21 cellular contexts compared by ENCODE assay signal in the genomic region with DNA sequence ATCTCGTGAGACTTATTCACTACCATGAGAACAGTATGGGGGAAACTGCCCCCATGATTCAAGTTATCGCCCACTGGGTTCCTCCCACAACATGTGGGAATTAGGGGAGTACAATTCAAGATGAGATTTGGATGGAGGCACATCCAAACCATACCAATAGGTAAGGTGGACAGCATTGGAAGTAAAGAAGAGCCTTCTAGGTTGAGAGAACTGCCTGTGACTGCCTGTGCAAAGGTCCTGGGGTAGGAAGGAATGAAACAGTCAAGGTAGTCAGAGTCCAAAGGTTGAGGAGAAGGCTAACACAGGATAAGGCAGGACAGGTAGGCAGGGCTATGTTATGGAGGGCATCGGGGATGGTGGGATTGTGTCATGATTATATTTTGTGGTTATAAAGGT. TPM values are rescaled to one million over a fixed set of nuclear protein-coding genes. Genes with fewer than 3 reads are reported as not detected.
"Had no signal": no experiment of that assay in that cellular context is flagged by ENCODE, and none has a peak within 500 bp of the region (broad histone marks: within the 10 kb centered on the region; RNA-seq: fewer than 3 reads in every experiment).

No MANE protein-coding gene starts in this region.

- H3K4me3 ChIP-seq: coronary artery, gastrocnemius medialis, heart left ventricle, thoracic aorta had no signal

- H3K4me1 ChIP-seq: gastrocnemius medialis, heart left ventricle, parathyroid adenoma had no signal

- H3K9ac ChIP-seq: parathyroid adenoma had no signal

- H3K4me1 Mint-ChIP-seq: central memory CD8-positive, alpha-beta T cell; stimulated activated effector memory CD8-positive, alpha-beta T cell treated with anti-CD3 and anti-CD28 coated beads, Interleukin-12 subunit alpha, Interleukin-12 subunit beta, amount 100 ng/mL, for 72 hours had no signal

- H3K79me2 ChIP-seq: parathyroid adenoma had no signal

- H2AFZ ChIP-seq: parathyroid adenoma had no signal

- H3K9me3 ChIP-seq: gastrocnemius medialis, heart left ventricle, neutrophil, thoracic aorta had no signal

- H3K36me3 ChIP-seq: brain microvascular endothelial cell, gastrocnemius medialis, heart left ventricle, neutrophil, thoracic aorta had no signal

- H3K36me3 Mint-ChIP-seq: natural killer cell treated with Interleukin-12 subunit alpha and Interleukin-12 subunit beta and Interleukin-15 and Interleukin-18, amount 100 ng/mL, for 72 hours; stimulated activated effector memory CD8-positive, alpha-beta T cell treated with anti-CD3 and anti-CD28 coated beads, Interleukin-12 subunit alpha, Interleukin-12 subunit beta, amount 100 ng/mL, for 72 hours had no signal

- H3K27me3 ChIP-seq: brain microvascular endothelial cell, gastrocnemius medialis had no signal

- H3K27ac ChIP-seq: brain microvascular endothelial cell, coronary artery, gastrocnemius medialis, heart left ventricle, neutrophil, parathyroid adenoma, thoracic aorta had no signal

- H3K9me3 Mint-ChIP-seq: T-helper 1 cell treated with Interleukin-12 subunit alpha and Interleukin-12 subunit beta and Interleukin-4 antibody, amounts not matched to agents 30 μg/mL and 1 μg/mL, for 36 hours had no signal

- H3K27ac Mint-ChIP-seq: natural killer cell treated with Interleukin-12 subunit alpha and Interleukin-12 subunit beta and Interleukin-15 and Interleukin-18, amount 100 ng/mL, for 72 hours; stimulated activated effector memory CD8-positive, alpha-beta T cell treated with anti-CD3 and anti-CD28 coated beads, Interleukin-12 subunit alpha, Interleukin-12 subunit beta, amount 100 ng/mL, for 72 hours; T-helper 1 cell treated with Interleukin-12 subunit alpha and Interleukin-12 subunit beta and Interleukin-4 antibody, amounts not matched to agents 30 μg/mL and 1 μg/mL, for 36 hours had no signal

- ATAC-seq: gastrocnemius medialis; heart left ventricle; natural killer cell treated with Interleukin-12 subunit alpha and Interleukin-12 subunit beta and Interleukin-15 and Interleukin-18, amount 100 ng/mL, for 72 hours; sciatic nerve; stimulated activated effector memory CD8-positive, alpha-beta T cell treated with anti-CD3 and anti-CD28 coated beads, Interleukin-12 subunit alpha, Interleukin-12 subunit beta, amount 100 ng/mL, for 72 hours had no signal

- H3K4me3 Mint-ChIP-seq: central memory CD8-positive, alpha-beta T cell; natural killer cell treated with Interleukin-12 subunit alpha and Interleukin-12 subunit beta and Interleukin-15 and Interleukin-18, amount 100 ng/mL, for 72 hours; stimulated activated effector memory CD8-positive, alpha-beta T cell treated with anti-CD3 and anti-CD28 coated beads, Interleukin-12 subunit alpha, Interleukin-12 subunit beta, amount 100 ng/mL, for 72 hours; T-helper 1 cell treated with Interleukin-12 subunit alpha and Interleukin-12 subunit beta and Interleukin-4 antibody, amounts not matched to agents 30 μg/mL and 1 μg/mL, for 36 hours had no signal

- DNase-seq: activated CD4-positive, alpha-beta T cell treated with anti-CD3 and anti-CD28 coated beads, Interleukin-2, amount 50 U/mL, for 1 hour; activated CD4-positive, CD25-positive, alpha-beta regulatory T cell treated with anti-CD3 and anti-CD28 coated beads, Interleukin-2, amount 50 U/mL, for 72 hours; activated CD8-positive, alpha-beta memory T cell treated with anti-CD3 and anti-CD28 coated beads, Interleukin-2, amount 50 U/mL, for 48 hours; activated effector memory CD4-positive, alpha-beta T cell treated with anti-CD3 and anti-CD28 coated beads, Interleukin-2, amount 50 U/mL, for 16 hours; activated naive CD4-positive, alpha-beta T cell treated with anti-CD3 and anti-CD28 coated beads, Interleukin-2, amount 50 U/mL, for 16 hours; activated T-cell treated with anti-CD3 and anti-CD28 coated beads, Interleukin-2, amount 50 U/mL, for 48 hours; aorta; brain microvascular endothelial cell; gastrocnemius medialis; heart left ventricle; mesendoderm; stimulated activated CD4-positive, alpha-beta T cell treated with anti-CD3 and anti-CD28 coated beads, Interleukin-4, amount 100 ng/mL, for 24 hours had no signal

RNA-seq across cellular contexts. Expression of gene GDA, which starts 6.0 kb away (rescaled TPM):
- total RNA-seq: aorta; natural killer cell treated with Interleukin-12 subunit alpha and Interleukin-12 subunit beta and Interleukin-15 and Interleukin-18, amount 100 ng/mL, for 72 hours; thoracic aorta had no signal
